ENCODE assay signal across 8 cellular contexts in genomic region chr3:50228184-50228763, GRCh38. TPM values are rescaled to one million over a fixed set of nuclear protein-coding genes. Genes with fewer than 3 reads are reported as not detected.
A peak's percentile ranks its signal among the peaks of the same experiment; 100 is the strongest.
DNase-seq lines count a peak whose midpoint lies in the region; ATAC-seq and TF ChIP-seq lines count a peak whose summit lies in the region.
"Not testable (repeated sequence)": the region's sequence is repeated elsewhere in the genome, so short reads cannot be mapped to it uniquely, and the experiment has no call there.
"Had no signal": no experiment of that assay in that cellular context is flagged by ENCODE, and none has a peak within 500 bp of the region (broad histone marks: within the 10 kb centered on the region; RNA-seq: fewer than 3 reads in every experiment).

No MANE protein-coding gene starts in this region.

- ATAC-seq in activated CD8-positive, alpha-beta T cell treated with anti-CD3 and anti-CD28 coated beads, Interleukin-2, amount 10 ng/mL, durations not matched to agents 7 days and 5 days; central memory CD8-positive, alpha-beta T cell (replicated peaks; ENCODE audit: extremely low read depth, poor library complexity, severe bottlenecking): not testable (repeated sequence)

- CTCF ChIA-PET in activated CD8-positive, alpha-beta T cell treated with anti-CD3 and anti-CD28 coated beads, Interleukin-2, amount 10 ng/mL, durations not matched to agents 7 days and 5 days (lab: Charles Lee) = interaction anchor here (1.0 to 7.6 kb wide), 13 partner anchors 8 to 93 kb away, joined by 3 to 185 read pairs (median 22); partner anchors contain the start of genes GNAI2, GNAT1, HYAL3 and NAA80

- H3K36me3 Mint-ChIP-seq in activated CD8-positive, alpha-beta T cell treated with anti-CD3 and anti-CD28 coated beads, Interleukin-2, amount 10 ng/mL, durations not matched to agents 7 days and 5 days (ENCODE audit: low read depth); central memory CD8-positive, alpha-beta T cell (ENCODE audit: insufficient read depth): not testable (repeated sequence)

- H3K27me3 ChIP-seq in NT2/D1 (ENCODE audit: insufficient read depth, insufficient read length); cardiac muscle cell; mucosa of rectum (ENCODE audit: control insufficient read depth in 2 of 2, insufficient read depth in 2 of 2, low read length in 2 of 2): not testable (repeated sequence)

- not testable (repeated sequence) for H3K9me3 ChIP-seq in NT2/D1 (ENCODE audit: insufficient read depth, low read length); cardiac muscle cell (ENCODE audit: low read depth); mucosa of rectum (ENCODE audit: control insufficient read depth in 2 of 2, low read length in 2 of 2)

- not testable (repeated sequence) for DNase-seq in NT2/D1 (ENCODE audit: low read depth, low spot score); activated CD8-positive, alpha-beta T cell treated with anti-CD3 and anti-CD28 coated beads, Interleukin-2, amount 10 ng/mL, durations not matched to agents 7 days and 5 days; central memory CD8-positive, alpha-beta T cell (ENCODE audit: low spot score in 2 of 2); cardiac muscle cell (ENCODE audit: low read depth in 1 of 2, low spot score in 1 of 2); skeletal muscle cell (ENCODE audit: low read depth)

- POLR2A ChIA-PET in activated CD8-positive, alpha-beta T cell treated with anti-CD3 and anti-CD28 coated beads, Interleukin-2, amount 10 ng/mL, durations not matched to agents 7 days and 5 days (lab: Charles Lee) = interaction anchor here (1.1 to 3.0 kb wide), 6 partner anchors 9 to 71 kb away, joined by 3 to 23 read pairs (median 18); partner anchors contain the start of genes HYAL3 and NAA80

- H3K9ac ChIP-seq in NT2/D1 (ENCODE audit: insufficient read length, low read depth) (peak overlapping the region; percentile 87), mucosa of rectum (ENCODE audit: low read depth in 1 of 2, low read length in 2 of 2) (peak overlapping the region in 1 of 2 donors; percentile 80)

- H3K4me3 ChIP-seq in GM12875 (ENCODE audit: low read depth, low read length) (peak overlapping the region; percentile 55), NT2/D1 (ENCODE audit: insufficient read length, low read depth) (peak overlapping the region; percentile 73), cardiac muscle cell (peak overlapping the region; percentile 49), mucosa of rectum (ENCODE audit: low read length in 2 of 2) (peak overlapping the region; percentile 76 to 93), skeletal muscle cell (ENCODE audit: low read depth, low read length) (peak overlapping the region; percentile 77)

- H3K4me1 ChIP-seq in NT2/D1 (ENCODE audit: insufficient read depth, insufficient read length) (peaks cover 20% of the 10 kb centered on the region), cardiac muscle cell (ENCODE audit: low read depth) (peaks cover 17% of the 10 kb centered on the region), mucosa of rectum (ENCODE audit: control insufficient read depth in 2 of 2, insufficient read depth in 2 of 2, low read length in 2 of 2) (peaks cover 21 to 22% of the 10 kb centered on the region in 2 donors)

- TF ChIP-seq CTCF in GM12875 (IDR thresholded peaks at IDR 0.05; ENCODE audit: borderline replicate concordance, insufficient read depth, low read depth, low read length); cardiac muscle cell (IDR thresholded peaks at IDR 0.05; ENCODE audit: low read depth, low read length): not testable (repeated sequence)

- H3K4me1 Mint-ChIP-seq in activated CD8-positive, alpha-beta T cell treated with anti-CD3 and anti-CD28 coated beads, Interleukin-2, amount 10 ng/mL, durations not matched to agents 7 days and 5 days (ENCODE audit: low read depth) = peaks cover 34% of the 10 kb centered on the region
- peaks cover 47% of the 10 kb centered on the region for H3K4me1 Mint-ChIP-seq in central memory CD8-positive, alpha-beta T cell

- H3K4me3 Mint-ChIP-seq in activated CD8-positive, alpha-beta T cell treated with anti-CD3 and anti-CD28 coated beads, Interleukin-2, amount 10 ng/mL, durations not matched to agents 7 days and 5 days = peak overlapping the region; percentile 91
- peak overlapping the region; percentile 96 for H3K4me3 Mint-ChIP-seq in central memory CD8-positive, alpha-beta T cell

- H3K27ac ChIP-seq in cardiac muscle cell (peak overlapping the region; percentile 74), mucosa of rectum (ENCODE audit: low read depth in 2 of 2, low read length in 2 of 2) (peak overlapping the region in 1 of 2 donors; percentile 77)

- not testable (repeated sequence) for H3K9me3 Mint-ChIP-seq in activated CD8-positive, alpha-beta T cell treated with anti-CD3 and anti-CD28 coated beads, Interleukin-2, amount 10 ng/mL, durations not matched to agents 7 days and 5 days (ENCODE audit: insufficient read depth); central memory CD8-positive, alpha-beta T cell

- not testable (repeated sequence) for H3K36me3 ChIP-seq in NT2/D1 (ENCODE audit: insufficient read depth, insufficient read length, low read length); cardiac muscle cell; mucosa of rectum (ENCODE audit: control insufficient read depth in 2 of 2, insufficient read depth in 2 of 2, low read length in 2 of 2)

- peak overlapping the region; percentile 90 for H3K27ac Mint-ChIP-seq in activated CD8-positive, alpha-beta T cell treated with anti-CD3 and anti-CD28 coated beads, Interleukin-2, amount 10 ng/mL, durations not matched to agents 7 days and 5 days
- H3K27ac Mint-ChIP-seq in central memory CD8-positive, alpha-beta T cell (ENCODE audit: low read depth) = peak overlapping the region; percentile 67

- peaks cover 14% of the 10 kb centered on the region for H3K27me3 Mint-ChIP-seq in activated CD8-positive, alpha-beta T cell treated with anti-CD3 and anti-CD28 coated beads, Interleukin-2, amount 10 ng/mL, durations not matched to agents 7 days and 5 days (ENCODE audit: low read depth)
- H3K27me3 Mint-ChIP-seq in central memory CD8-positive, alpha-beta T cell = not testable (repeated sequence)

RNA-seq across cellular contexts. Expression of gene GNAI2, which starts 7.7 kb away (rescaled TPM):
- 100 to 1,000 TPM; 515 to 531 TPM for total RNA-seq in activated CD8-positive, alpha-beta T cell treated with anti-CD3 and anti-CD28 coated beads, Interleukin-2, amount 10 ng/mL, durations not matched to agents 7 days and 5 days
- 160 and 179 TPM in 2 replicates for total RNA-seq in cardiac muscle cell
- 255 and 285 TPM in 2 replicates for polyA plus RNA-seq in cardiac muscle cell

RNA-seq across cellular contexts. Expression of gene SLC38A3, which starts 23.2 kb away (rescaled TPM):
- total RNA-seq in activated CD8-positive, alpha-beta T cell treated with anti-CD3 and anti-CD28 coated beads, Interleukin-2, amount 10 ng/mL, durations not matched to agents 7 days and 5 days = not detected
- 9.5 and 14.7 TPM in 2 replicates for total RNA-seq in cardiac muscle cell
- 13.4 and 18.5 TPM in 2 replicates for polyA plus RNA-seq in cardiac muscle cell

RNA-seq across cellular contexts. Expression of gene GNAT1, which starts 36.9 kb away (rescaled TPM):
- not detected for total RNA-seq in activated CD8-positive, alpha-beta T cell treated with anti-CD3 and anti-CD28 coated beads, Interleukin-2, amount 10 ng/mL, durations not matched to agents 7 days and 5 days
- not detected in 2 replicates for total RNA-seq in cardiac muscle cell
- not detected in 2 replicates for polyA plus RNA-seq in cardiac muscle cell

RNA-seq across cellular contexts. Expression of gene SEMA3B, which starts 40.7 kb away (rescaled TPM):
- total RNA-seq in activated CD8-positive, alpha-beta T cell treated with anti-CD3 and anti-CD28 coated beads, Interleukin-2, amount 10 ng/mL, durations not matched to agents 7 days and 5 days = under 1 TPM; 0.52 to 0.84 TPM
- 16.7 and 25.9 TPM in 2 replicates for total RNA-seq in cardiac muscle cell
- polyA plus RNA-seq in cardiac muscle cell = 20.6 and 23.1 TPM in 2 replicates

RNA-seq across cellular contexts. Expression of gene LSMEM2, which starts 50.6 kb away (rescaled TPM):
- total RNA-seq in activated CD8-positive, alpha-beta T cell treated with anti-CD3 and anti-CD28 coated beads, Interleukin-2, amount 10 ng/mL, durations not matched to agents 7 days and 5 days = not detected
- total RNA-seq in cardiac muscle cell = 26.4 and 29.2 TPM in 2 replicates
- 16.4 and 18.1 TPM in 2 replicates for polyA plus RNA-seq in cardiac muscle cell
- total RNA-seq: omental fat pad had no signal

Comparison
In these comparisons a context has a peak if more than half of its experiments do, and no peak if none do; other contexts are left out.
1. RNA of gene SLC38A3, which starts 23.2 kb away (total RNA-seq): 9.5 to 14.7 TPM in cardiac muscle cell; not detected in activated CD8-positive, alpha-beta T cell treated with anti-CD3 and anti-CD28 coated beads, Interleukin-2, amount 10 ng/mL, durations not matched to agents 7 days and 5 days; every median in the first group is over 10 times any median in the second.
2. Peak in every context shown above with its lines, with median percentiles within 50 percentile points of each other: H3K4me3 ChIP-seq.